Comparison of ENCODE assay signal across 8 cellular contexts in genomic region chr6:30690403-30691207, GRCh38. TPM values are rescaled to one million over a fixed set of nuclear protein-coding genes. Genes with fewer than 3 reads are reported as not detected.
DNase-seq lines count a peak whose midpoint lies in the region; ATAC-seq and TF ChIP-seq lines count a peak whose summit lies in the region.

NRM (minus strand) TSS chr6:30690984; CDS start chr6:30690974, 10 bp downstream.

- H3K27me3 ChIP-seq in BJ (ENCODE audit: control insufficient read depth, insufficient read depth, low read length) (no peaks in the 10 kb centered on the region), neural cell (ENCODE audit: insufficient read depth, low read depth, low read length) (no peaks in the 10 kb centered on the region)

- no peaks in the 10 kb centered on the region for H3F3A ChIP-seq in neural cell (ENCODE audit: insufficient read depth, low read length, poor library complexity, severe bottlenecking)

- peak within 1 kb of the TSS; percentile 75 for H3K4me3 ChIP-seq in BJ (ENCODE audit: low read depth, low read length)
- peak within 1 kb of the TSS; percentile 74 to 89 for H3K4me3 ChIP-seq in foreskin fibroblast (ENCODE audit: low read depth in 1 of 2, low read length in 2 of 2)
- H3K4me3 ChIP-seq in neural cell (ENCODE audit: low read length), result peak within 1 kb of the TSS; percentile 77

- H3K27ac ChIP-seq in neural cell (ENCODE audit: low read length) (peak within 1 kb of the TSS; percentile 92), substantia nigra (ENCODE audit: low read depth, low read length, poor library complexity, severe bottlenecking) (peak within 1 kb of the TSS; percentile 86)

- CTCF ChIA-PET in BJ (lab: Yijun Ruan, JAX), result interaction anchor here (1.2 to 3.6 kb wide), 4 partner anchors 12 to 32 kb away, joined by 4 to 22 read pairs (median 16); no protein-coding TSS in a partner anchor

- peak within 1 kb of the TSS; percentile 77 for H3K4me2 ChIP-seq in neural cell (ENCODE audit: low read length)

- peak; percentile 15 for TF ChIP-seq EP300 in neural cell (conservative IDR thresholded peaks at IDR 0.05; ENCODE audit: poor library complexity, severe bottlenecking)

- no peak for TF ChIP-seq RAD21 in neural cell (conservative IDR thresholded peaks at IDR 0.05)

- no peak for DNase-seq in BJ (ENCODE audit: low read depth)
- peak; percentile 79 for DNase-seq in NAMALWA (ENCODE audit: low spot score)
- DNase-seq in SK-MEL-5 (ENCODE audit: low read depth, low spot score), result peak; percentile 82
- peak; percentile 18 to 62 (median 37) for DNase-seq in activated naive CD4-positive, alpha-beta T cell (lab: John Stamatoyannopoulos, UW)
- peak; percentile 89 to 97 for DNase-seq in foreskin fibroblast
- DNase-seq in substantia nigra (lab: John Stamatoyannopoulos, UW), result peak in 46 of 49 donors; percentile 37 to 95 (median 72)

- TF ChIP-seq CTCF in BJ (IDR thresholded peaks at IDR 0.05; ENCODE audit: insufficient read depth, low read depth, low read length) (no peak), foreskin fibroblast (IDR thresholded peaks at IDR 0.05; ENCODE audit: low read depth, low read length) (no peak), neural cell (IDR thresholded peaks at IDR 0.05; ENCODE audit: poor library complexity, severe bottlenecking) (no peak)

- peak within 1 kb of the TSS; percentile 75 for H2AFZ ChIP-seq in neural cell (ENCODE audit: low read depth, low read length)

- H3K36me3 ChIP-seq in BJ (ENCODE audit: control insufficient read depth, insufficient read depth, low read length), result peaks cover 2% of the 10 kb centered on the region; the same call in 1 of the 2 replicates
- no peaks in the 10 kb centered on the region for H3K36me3 ChIP-seq in neural cell (ENCODE audit: insufficient read depth, low read length)

- POLR2A ChIA-PET in BJ (lab: Charles Lee), result interaction anchor here (0.6 kb wide), 1 partner anchor 27 kb away, joined by 4 read pairs; no protein-coding TSS in a partner anchor

- peaks cover 42% of the 10 kb centered on the region for H3K79me2 ChIP-seq in neural cell (replicated peaks; ENCODE audit: insufficient read depth, low read length)

- no peaks in the 10 kb centered on the region for H3K9me3 ChIP-seq in neural cell (ENCODE audit: low read length)

- in situ Hi-C loops in SK-MEL-5 (cut with HindIII; ENCODE audit: low pct_unique_long_range_greater_than_20kb, low sequenced_read_pairs), result no loop called here

- H3K9ac ChIP-seq in neural cell (ENCODE audit: low read length), result peak within 1 kb of the TSS; percentile 87

- peak; percentile 31 for ATAC-seq in GM21423 (IDR thresholded peaks at IDR 0.05; ENCODE audit: unreplicated experiment)

- no peaks in the 10 kb centered on the region for H3K9me2 ChIP-seq in neural cell (ENCODE audit: insufficient read depth, low read length)

- no peaks in the 10 kb centered on the region for H4K20me1 ChIP-seq in neural cell (ENCODE audit: insufficient read depth)

TF ChIP-seq in neural cell, 6 proteins besides CTCF, POLR2A, EP300 and RAD21:
- TF ChIP-seq POLR2AphosphoS5 (IDR thresholded peaks at IDR 0.05) (peak; percentile 69), TAF1 (IDR thresholded peaks at IDR 0.05; ENCODE audit: low read depth) (peak; percentile 51), REST (IDR thresholded peaks at IDR 0.05; ENCODE audit: borderline replicate concordance) (peak; percentile 61), MXI1 (conservative IDR thresholded peaks at IDR 0.05; ENCODE audit: poor library complexity, severe bottlenecking) (peak; percentile 43), SMC3 (conservative IDR thresholded peaks at IDR 0.05; ENCODE audit: poor library complexity) (peak; percentile 12), EZH2 (IDR thresholded peaks at IDR 0.05; ENCODE audit: borderline replicate concordance, insufficient read depth, low read length, poor library complexity, severe bottlenecking) (no peak)
TF ChIP-seq in neural cell: peak in this region for 5.

RNA-seq across cellular contexts. Expression of gene NRM, which starts in this region (rescaled TPM):
- polyA plus RNA-seq in BJ (2011; rRNA removed), result 12.6 and 19.7 TPM in 2 replicates
- 8.8 and 13.5 TPM in 2 replicates for polyA minus RNA-seq in BJ (2011; rRNA and poly(A)+ RNA removed)
- total RNA-seq in SK-MEL-5 (2014; rRNA removed; shearing (Covaris generic)), result 3.2 and 4.6 TPM in 2 replicates
- polyA plus RNA-seq in SK-MEL-5 (2015; cell fraction: cytosol; rRNA removed), result 20.5 and 22.0 TPM in 2 replicates
- polyA plus RNA-seq in SK-MEL-5 (2015; cell fraction: nucleus; rRNA removed), result 13.0 and 15.8 TPM in 2 replicates
- polyA plus RNA-seq in neural cell, result 7.1 and 7.5 TPM in 2 replicates
- 5.8 and 6.9 TPM in 2 replicates for polyA minus RNA-seq in neural cell
